ENCODE assay signal across 9 cellular contexts in the genomic region with DNA sequence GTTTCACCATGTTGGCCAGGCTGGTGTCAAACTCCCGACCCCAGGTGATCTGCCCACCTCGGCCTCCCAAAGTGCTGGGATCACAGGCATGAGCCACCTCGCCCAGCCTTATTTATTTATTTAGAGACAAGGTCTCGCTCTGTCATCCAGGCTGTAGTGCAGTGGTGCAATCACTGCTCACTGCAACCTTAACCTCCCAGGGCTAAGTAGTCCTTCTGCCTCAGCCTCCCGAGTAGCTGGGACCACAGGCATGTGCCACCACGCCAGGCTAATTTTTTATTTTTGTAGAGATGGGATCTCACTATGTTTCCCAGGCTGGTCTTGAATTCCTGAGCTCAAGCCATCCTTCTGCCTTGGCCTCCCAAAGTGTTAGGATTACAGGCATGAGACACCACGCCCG. TPM values are rescaled to one million over a fixed set of nuclear protein-coding genes. Genes with fewer than 3 reads are reported as not detected.
"Had no signal": no experiment of that assay in that cellular context is flagged by ENCODE, and none has a peak within 500 bp of the region (broad histone marks: within the 10 kb centered on the region; RNA-seq: fewer than 3 reads in every experiment).

No MANE protein-coding gene starts in this region.

RNA-seq across cellular contexts. Expression of gene BCAM, which starts 25.5 kb away (rescaled TPM):
- total RNA-seq: mononuclear cell had no signal
- polyA plus RNA-seq: immature natural killer cell; naive thymus-derived CD4-positive, alpha-beta T cell had no signal

RNA-seq across cellular contexts. Expression of gene CBLC, which starts 56.7 kb away (rescaled TPM):
- total RNA-seq: left cardiac atrium; left ventricle myocardium inferior; left ventricle myocardium superior; lung microvascular endothelial cell; mesenteric fat pad; mononuclear cell; myocyte; naive thymus-derived CD4-positive, alpha-beta T cell had no signal
- polyA plus RNA-seq: immature natural killer cell; naive thymus-derived CD4-positive, alpha-beta T cell had no signal
